ENCODE assay signal across 16 cellular contexts in genomic region chr9:98538626-98539031, GRCh38.
DNase-seq lines count a peak whose midpoint lies in the region; ATAC-seq, FAIRE-seq and TF ChIP-seq lines count a peak whose summit lies in the region.
"Had no signal": no experiment of that assay in that cellular context is flagged by ENCODE, and none has a peak within 500 bp of the region (broad histone marks: within the 10 kb centered on the region; RNA-seq: fewer than 3 reads in every experiment).

No MANE protein-coding gene starts in this region.

- no peaks in the 10 kb centered on the region for H3K4me1 ChIP-seq in upper lobe of right lung
- H3K4me1 ChIP-seq: colonic mucosa, SJSA1 had no signal

- H3K9me3 ChIP-seq in upper lobe of right lung: no peaks in the 10 kb centered on the region
- H3K9me3 ChIP-seq: colonic mucosa, SJSA1 had no signal

- ATAC-seq in upper lobe of right lung: peak; percentile 77
- ATAC-seq: GM12878 had no signal

- intact Hi-C loops in upper lobe of right lung (cut with DNase I): no loop called here

- no peak overlapping the region for H3K27ac ChIP-seq in upper lobe of right lung
- H3K27ac ChIP-seq: colonic mucosa, SJSA1, WERI-Rb-1 had no signal

- TF ChIP-seq CTCF in upper lobe of right lung (IDR thresholded peaks at IDR 0.05): no peak
- TF ChIP-seq CTCF in D721Med (IDR thresholded peaks at IDR 0.05; ENCODE audit: insufficient read depth, missing control alignments): no peak

- H3K36me3 ChIP-seq in upper lobe of right lung: no peaks in the 10 kb centered on the region
- H3K36me3 ChIP-seq: colonic mucosa, SJSA1 had no signal

- H3K4me3 ChIP-seq in upper lobe of right lung: no peak overlapping the region
- H3K4me3 ChIP-seq: colonic mucosa, GM12878, SJSA1 had no signal

- DNase-seq in NCI-H748 (lab: John Stamatoyannopoulos, UW; ENCODE audit: unreplicated experiment) (peak; percentile 15), NCI-H748 treated with DMSO at 0.1 percent for 48 hours (lab: John Stamatoyannopoulos, UW) (no peak), NCI-H446 (lab: John Stamatoyannopoulos, UW) (peak; percentile 76 to 93), epidermal melanocyte (ENCODE audit: insufficient read length, low spot score) (peak; percentile 68), upper lobe of right lung (peak; percentile 81), NCI-H774 (lab: John Stamatoyannopoulos, UW) (no peak), D721Med (ENCODE audit: insufficient read length, low spot score) (no peak)
- DNase-seq in activated effector memory CD4-positive, alpha-beta T cell treated with Interleukin-2 at 50 U/mL for 16 hours: no peak
- DNase-seq: activated CD8-positive, alpha-beta memory T cell treated with anti-CD3 and anti-CD28 coated beads, Interleukin-2, amount 50 U/mL, for 48 hours; activated naive CD8-positive, alpha-beta T cell treated with anti-CD3 and anti-CD28 coated beads, Interleukin-2, amount 10 ng/mL, durations not matched to agents 7 days and 5 days; colonic mucosa; H9; NCI-H82; WERI-Rb-1 had no signal

- no peak for FAIRE-seq in D721Med (lab: Jason Lieb, UNC)
- FAIRE-seq: GM12878 had no signal

- H3K27me3 ChIP-seq in upper lobe of right lung: no peaks in the 10 kb centered on the region
- H3K27me3 ChIP-seq: colonic mucosa, SJSA1 had no signal

Comparison
In these comparisons a context has a peak if more than half of its experiments do, and no peak if none do; other contexts are left out.
1. DNase-seq: peak in NCI-H748 (single experiment), NCI-H446 (2 of 2), epidermal melanocyte (single experiment) and upper lobe of right lung (single experiment); none in NCI-H748 treated with DMSO at 0.1 percent for 48 hours (single experiment), NCI-H774 (single experiment), activated effector memory CD4-positive, alpha-beta T cell treated with Interleukin-2 at 50 U/mL for 16 hours (single experiment) and D721Med (single experiment).